3 cellular contexts compared by ENCODE assay signal in genomic region chr16:52424591-52424990, GRCh38.
"Had no signal": no experiment of that assay in that cellular context is flagged by ENCODE, and none has a peak within 500 bp of the region (broad histone marks: within the 10 kb centered on the region; RNA-seq: fewer than 3 reads in every experiment).

No MANE protein-coding gene starts in this region.

- H3K4me3 ChIP-seq: GM12878 had no signal

- ATAC-seq: GM12878 had no signal

- DNase-seq: GDM1, GF-D8 had no signal
